In the genomic region with DNA sequence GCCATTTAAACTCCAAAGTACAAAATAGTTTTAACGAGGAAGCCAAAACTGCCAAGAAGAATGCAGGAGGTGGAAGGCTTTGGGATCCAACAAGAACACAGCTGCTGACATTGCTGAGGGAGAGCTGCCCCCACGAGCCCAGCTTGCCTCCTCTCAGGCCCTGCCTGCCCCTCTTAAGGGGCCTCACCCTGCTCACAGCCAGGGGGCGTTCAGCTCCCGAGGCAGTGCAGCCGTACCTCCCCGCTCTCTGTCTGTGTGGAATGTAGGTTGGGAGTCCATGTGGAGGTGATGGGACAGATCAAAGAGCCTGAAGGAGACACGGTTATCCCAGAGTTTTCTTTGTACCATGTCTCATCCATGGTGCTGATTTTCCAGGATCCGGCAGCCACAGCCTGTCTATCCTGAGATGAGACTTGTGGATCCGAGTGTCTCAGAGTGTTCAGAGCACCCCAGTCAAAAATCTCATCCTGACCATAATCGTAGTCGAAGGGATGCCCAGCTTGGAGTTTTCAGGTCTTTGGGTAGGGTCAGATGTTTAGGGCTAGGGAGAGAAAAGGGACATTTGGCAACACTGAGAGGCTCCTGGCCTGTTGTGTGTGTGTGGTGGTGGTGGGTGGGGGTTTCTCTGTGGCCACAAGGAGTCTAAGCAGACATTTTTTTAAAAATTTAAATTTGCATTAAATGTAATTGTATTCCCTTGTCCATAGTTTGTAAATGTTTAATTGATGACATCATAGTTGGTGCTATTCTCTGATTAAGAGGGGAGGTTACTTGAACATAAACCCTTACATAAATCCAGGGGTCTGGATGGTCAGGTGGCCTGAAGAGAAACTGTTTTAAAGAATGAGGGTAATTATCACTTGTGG, we compare ENCODE assay signal across 9 cellular contexts.
DNase-seq lines count a peak whose midpoint lies in the region; ATAC-seq and TF ChIP-seq lines count a peak whose summit lies in the region.
"Had no signal": no experiment of that assay in that cellular context is flagged by ENCODE, and none has a peak within 500 bp of the region (broad histone marks: within the 10 kb centered on the region; RNA-seq: fewer than 3 reads in every experiment).

No MANE protein-coding gene starts in this region.

- TF ChIP-seq EP300 in Ishikawa (IDR thresholded peaks at IDR 0.05; ENCODE audit: borderline replicate concordance) (no peak), gastroesophageal sphincter (IDR thresholded peaks at IDR 0.05) (no peak)

- H3K36me3 Mint-ChIP-seq in activated CD4-positive, alpha-beta T cell treated with anti-CD3 and anti-CD28 coated beads for 36 hours (ENCODE audit: low read depth): peaks cover 32% of the 10 kb centered on the region
- H3K36me3 Mint-ChIP-seq in activated naive CD8-positive, alpha-beta T cell treated with anti-CD3 and anti-CD28 coated beads, Interleukin-2, amount 50 U/mL, for 24 hours (ENCODE audit: low read depth): peaks cover 31% of the 10 kb centered on the region
- no peaks in the 10 kb centered on the region for H3K36me3 Mint-ChIP-seq in nephron progenitor cell (ENCODE audit: low read depth)

- no peak for DNase-seq in activated CD4-positive, alpha-beta T cell treated with anti-CD3 and anti-CD28 coated beads for 36 hours
- DNase-seq in activated CD4-positive, alpha-beta T cell treated with anti-CD3 and anti-CD28 coated beads for 4 hours: no peak
- DNase-seq in activated naive CD8-positive, alpha-beta T cell treated with anti-CD3 and anti-CD28 coated beads, Interleukin-2, amount 50 U/mL, for 24 hours: no peak
- DNase-seq in nephron progenitor cell (peak; percentile 26), COLO829 (ENCODE audit: low spot score) (no peak)
- DNase-seq: NCI-H1092 treated with DMSO at 0.1 percent for 48 hours had no signal

- H3K4me1 Mint-ChIP-seq in activated CD4-positive, alpha-beta T cell treated with anti-CD3 and anti-CD28 coated beads for 36 hours: peaks cover 68% of the 10 kb centered on the region
- H3K4me1 Mint-ChIP-seq in activated naive CD8-positive, alpha-beta T cell treated with anti-CD3 and anti-CD28 coated beads, Interleukin-2, amount 50 U/mL, for 24 hours: peaks cover 98% of the 10 kb centered on the region
- H3K4me1 Mint-ChIP-seq in nephron progenitor cell: peaks cover 32% of the 10 kb centered on the region

- H3K9me3 ChIP-seq in gastroesophageal sphincter: no peaks in the 10 kb centered on the region

- H3K4me1 ChIP-seq in gastroesophageal sphincter: peaks cover 0 to 21% (median 9%) of the 10 kb centered on the region in 3 donors

- no peak for ATAC-seq in activated CD4-positive, alpha-beta T cell treated with anti-CD3 and anti-CD28 coated beads for 36 hours
- ATAC-seq in activated naive CD8-positive, alpha-beta T cell treated with anti-CD3 and anti-CD28 coated beads, Interleukin-2, amount 50 U/mL, for 24 hours: no peak
- no peak for ATAC-seq in gastroesophageal sphincter
- no peak for ATAC-seq in HG02884 (IDR thresholded peaks at IDR 0.05; ENCODE audit: unreplicated experiment)

- no peaks in the 10 kb centered on the region for H3K27me3 ChIP-seq in gastroesophageal sphincter

- peak overlapping the region; percentile 90 for H3K27ac Mint-ChIP-seq in activated CD4-positive, alpha-beta T cell treated with anti-CD3 and anti-CD28 coated beads for 36 hours
- H3K27ac Mint-ChIP-seq in activated naive CD8-positive, alpha-beta T cell treated with anti-CD3 and anti-CD28 coated beads, Interleukin-2, amount 50 U/mL, for 24 hours: peak overlapping the region; percentile 98
- no peak overlapping the region for H3K27ac Mint-ChIP-seq in nephron progenitor cell

- intact Hi-C loops in activated CD4-positive, alpha-beta T cell treated with anti-CD3 and anti-CD28 coated beads for 36 hours (cut with DNase I, micrococcal nuclease): loop anchor here in 1 of 2 experiments (5.0 to 10.0 kb wide), 4 partner anchors 155 to 908 kb away; a partner anchor contains a TSS

- CTCF ChIA-PET in activated CD4-positive, alpha-beta T cell treated with anti-CD3 and anti-CD28 coated beads for 36 hours (lab: Charles Lee): interaction anchor here (0.7 to 2.7 kb wide), 2 partner anchors 19 to 1585 kb away, joined by 3 to 26 read pairs; no protein-coding TSS in a partner anchor

- TF ChIP-seq RAD21 in Ishikawa (IDR thresholded peaks at IDR 0.05; ENCODE audit: low read depth): no peak

- no peaks in the 10 kb centered on the region for H3K9me3 Mint-ChIP-seq in activated CD4-positive, alpha-beta T cell treated with anti-CD3 and anti-CD28 coated beads for 36 hours (ENCODE audit: low read depth)
- no peaks in the 10 kb centered on the region for H3K9me3 Mint-ChIP-seq in activated naive CD8-positive, alpha-beta T cell treated with anti-CD3 and anti-CD28 coated beads, Interleukin-2, amount 50 U/mL, for 24 hours
- no peaks in the 10 kb centered on the region for H3K9me3 Mint-ChIP-seq in nephron progenitor cell

- H3K4me3 Mint-ChIP-seq in activated CD4-positive, alpha-beta T cell treated with anti-CD3 and anti-CD28 coated beads for 36 hours: no peak overlapping the region
- peak overlapping the region; percentile 2 for H3K4me3 Mint-ChIP-seq in activated naive CD8-positive, alpha-beta T cell treated with anti-CD3 and anti-CD28 coated beads, Interleukin-2, amount 50 U/mL, for 24 hours
- H3K4me3 Mint-ChIP-seq in nephron progenitor cell: no peak overlapping the region

- peak; percentile 34 for TF ChIP-seq CTCF in nephron progenitor cell (IDR thresholded peaks at IDR 0.05)
- no peak for TF ChIP-seq CTCF in gastroesophageal sphincter (IDR thresholded peaks at IDR 0.05)

- H3K36me3 ChIP-seq in gastroesophageal sphincter: no peaks in the 10 kb centered on the region

- WGBS in gastroesophageal sphincter (ENCODE audit: low coverage in 1 of 2), 2 donors: 94% methylated on average over 2 of the region's 11 CpGs; no CpG with 5 or more reads in 1 of the 2 donors

- POLR2A ChIA-PET in activated CD4-positive, alpha-beta T cell treated with anti-CD3 and anti-CD28 coated beads for 36 hours (lab: Charles Lee): interaction anchor here (0.6 to 2.0 kb wide), 2 partner anchors 19 to 34 kb away, joined by 3 to 32 read pairs; no protein-coding TSS in a partner anchor

- no peak overlapping the region for H3K27ac ChIP-seq in gastroesophageal sphincter

- no peak overlapping the region for H3K4me3 ChIP-seq in gastroesophageal sphincter

- peaks cover 3% of the 10 kb centered on the region for H3K27me3 Mint-ChIP-seq in activated CD4-positive, alpha-beta T cell treated with anti-CD3 and anti-CD28 coated beads for 36 hours
- H3K27me3 Mint-ChIP-seq in activated naive CD8-positive, alpha-beta T cell treated with anti-CD3 and anti-CD28 coated beads, Interleukin-2, amount 50 U/mL, for 24 hours: no peaks in the 10 kb centered on the region
- H3K27me3 Mint-ChIP-seq in nephron progenitor cell (ENCODE audit: low read depth, poor library complexity): no peaks in the 10 kb centered on the region

- TF ChIP-seq POLR2A in gastroesophageal sphincter (IDR thresholded peaks at IDR 0.05): no peak

TF ChIP-seq in Ishikawa, 13 proteins besides CTCF, POLR2A, EP300 and RAD21:
- TF ChIP-seq TEAD4 (IDR thresholded peaks at IDR 0.05): no peak
- TF ChIP-seq, protein P1, sequence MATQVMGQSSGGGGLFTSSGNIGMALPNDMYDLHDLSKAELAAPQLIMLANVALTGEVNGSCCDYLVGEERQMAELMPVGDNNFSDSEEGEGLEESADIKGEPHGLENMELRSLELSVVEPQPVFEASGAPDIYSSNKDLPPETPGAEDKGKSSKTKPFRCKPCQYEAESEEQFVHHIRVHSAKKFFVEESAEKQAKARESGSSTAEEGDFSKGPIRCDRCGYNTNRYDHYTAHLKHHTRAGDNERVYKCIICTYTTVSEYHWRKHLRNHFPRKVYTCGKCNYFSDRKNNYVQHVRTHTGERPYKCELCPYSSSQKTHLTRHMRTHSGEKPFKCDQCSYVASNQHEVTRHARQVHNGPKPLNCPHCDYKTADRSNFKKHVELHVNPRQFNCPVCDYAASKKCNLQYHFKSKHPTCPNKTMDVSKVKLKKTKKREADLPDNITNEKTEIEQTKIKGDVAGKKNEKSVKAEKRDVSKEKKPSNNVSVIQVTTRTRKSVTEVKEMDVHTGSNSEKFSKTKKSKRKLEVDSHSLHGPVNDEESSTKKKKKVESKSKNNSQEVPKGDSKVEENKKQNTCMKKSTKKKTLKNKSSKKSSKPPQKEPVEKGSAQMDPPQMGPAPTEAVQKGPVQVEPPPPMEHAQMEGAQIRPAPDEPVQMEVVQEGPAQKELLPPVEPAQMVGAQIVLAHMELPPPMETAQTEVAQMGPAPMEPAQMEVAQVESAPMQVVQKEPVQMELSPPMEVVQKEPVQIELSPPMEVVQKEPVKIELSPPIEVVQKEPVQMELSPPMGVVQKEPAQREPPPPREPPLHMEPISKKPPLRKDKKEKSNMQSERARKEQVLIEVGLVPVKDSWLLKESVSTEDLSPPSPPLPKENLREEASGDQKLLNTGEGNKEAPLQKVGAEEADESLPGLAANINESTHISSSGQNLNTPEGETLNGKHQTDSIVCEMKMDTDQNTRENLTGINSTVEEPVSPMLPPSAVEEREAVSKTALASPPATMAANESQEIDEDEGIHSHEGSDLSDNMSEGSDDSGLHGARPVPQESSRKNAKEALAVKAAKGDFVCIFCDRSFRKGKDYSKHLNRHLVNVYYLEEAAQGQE (IDR thresholded peaks at IDR 0.05; ENCODE audit: low read depth): 0 out of 2 replicates have a peak, but pooled peaks have one; percentile 16
